ENCODE assay signal across 10 cellular contexts in genomic region chr12:6743308-6743707, GRCh38. TPM values are rescaled to one million over a fixed set of nuclear protein-coding genes. Genes with fewer than 3 reads are reported as not detected.
DNase-seq lines count a peak whose midpoint lies in the region; ATAC-seq and TF ChIP-seq lines count a peak whose summit lies in the region.
"Not testable (repeated sequence)": the region's sequence is repeated elsewhere in the genome, so short reads cannot be mapped to it uniquely, and the experiment has no call there.
"Had no signal": no experiment of that assay in that cellular context is flagged by ENCODE, and none has a peak within 500 bp of the region (broad histone marks: within the 10 kb centered on the region; RNA-seq: fewer than 3 reads in every experiment).

No MANE protein-coding gene starts in this region.

- H3K36me3 Mint-ChIP-seq in T-helper 2 cell treated with Interferon-gamma antibody and Interleukin-4, amounts not matched to agents 5 μg/mL and 100 μg/mL, for 36 hours (ENCODE audit: low read depth) = peaks cover 27% of the 10 kb centered on the region
- H3K36me3 Mint-ChIP-seq in activated CD8-positive, alpha-beta T cell treated with anti-CD3 and anti-CD28 coated beads for 36 hours (ENCODE audit: low read depth) = peaks cover 35% of the 10 kb centered on the region
- H3K36me3 Mint-ChIP-seq in activated T-helper 2 cell treated with anti-CD3 and anti-CD28 coated beads, Interferon-gamma antibody, Interleukin-2, Interleukin-4, amounts not matched to agents 10 μg/mL and 5 μg/mL and 100 μg/mL, durations not matched to agents 14 hours and 24 hours and 36 hours (ENCODE audit: low read depth) = peaks cover 41% of the 10 kb centered on the region
- H3K36me3 Mint-ChIP-seq in activated naive CD8-positive, alpha-beta T cell treated with anti-CD3 and anti-CD28 coated beads, Interleukin-2, amount 50 U/mL, for 24 hours (ENCODE audit: low read depth) = peaks cover 40% of the 10 kb centered on the region
- H3K36me3 Mint-ChIP-seq in stimulated activated effector memory CD8-positive, alpha-beta T cell treated with anti-CD3 and anti-CD28 coated beads, Interleukin-12 subunit alpha, Interleukin-12 subunit beta, amount 100 ng/mL, for 72 hours = peaks cover 38% of the 10 kb centered on the region

- not testable (repeated sequence) for H3K9me3 Mint-ChIP-seq in T-helper 2 cell treated with Interferon-gamma antibody and Interleukin-4, amounts not matched to agents 5 μg/mL and 100 μg/mL, for 36 hours; activated CD8-positive, alpha-beta T cell treated with anti-CD3 and anti-CD28 coated beads for 36 hours; activated T-helper 2 cell treated with anti-CD3 and anti-CD28 coated beads, Interferon-gamma antibody, Interleukin-2, Interleukin-4, amounts not matched to agents 10 μg/mL and 5 μg/mL and 100 μg/mL, durations not matched to agents 14 hours and 24 hours and 36 hours; activated naive CD8-positive, alpha-beta T cell treated with anti-CD3 and anti-CD28 coated beads, Interleukin-2, amount 50 U/mL, for 24 hours; stimulated activated effector memory CD8-positive, alpha-beta T cell treated with anti-CD3 and anti-CD28 coated beads, Interleukin-12 subunit alpha, Interleukin-12 subunit beta, amount 100 ng/mL, for 72 hours

- H3K27me3 ChIP-seq in foreskin keratinocyte = not testable (repeated sequence)

- H3K27ac Mint-ChIP-seq in T-helper 2 cell treated with Interferon-gamma antibody and Interleukin-4, amounts not matched to agents 5 μg/mL and 100 μg/mL, for 36 hours = not testable (repeated sequence)
- peak overlapping the region; percentile 53 for H3K27ac Mint-ChIP-seq in activated CD8-positive, alpha-beta T cell treated with anti-CD3 and anti-CD28 coated beads for 36 hours
- peak overlapping the region; percentile 90 for H3K27ac Mint-ChIP-seq in activated T-helper 2 cell treated with anti-CD3 and anti-CD28 coated beads, Interferon-gamma antibody, Interleukin-2, Interleukin-4, amounts not matched to agents 10 μg/mL and 5 μg/mL and 100 μg/mL, durations not matched to agents 14 hours and 24 hours and 36 hours
- H3K27ac Mint-ChIP-seq in activated naive CD8-positive, alpha-beta T cell treated with anti-CD3 and anti-CD28 coated beads, Interleukin-2, amount 50 U/mL, for 24 hours = peak overlapping the region; percentile 85
- H3K27ac Mint-ChIP-seq in stimulated activated effector memory CD8-positive, alpha-beta T cell treated with anti-CD3 and anti-CD28 coated beads, Interleukin-12 subunit alpha, Interleukin-12 subunit beta, amount 100 ng/mL, for 72 hours = peak overlapping the region; percentile 60

- not testable (repeated sequence) for H3K27me3 Mint-ChIP-seq in T-helper 2 cell treated with Interferon-gamma antibody and Interleukin-4, amounts not matched to agents 5 μg/mL and 100 μg/mL, for 36 hours (ENCODE audit: low read depth); activated CD8-positive, alpha-beta T cell treated with anti-CD3 and anti-CD28 coated beads for 36 hours; activated T-helper 2 cell treated with anti-CD3 and anti-CD28 coated beads, Interferon-gamma antibody, Interleukin-2, Interleukin-4, amounts not matched to agents 10 μg/mL and 5 μg/mL and 100 μg/mL, durations not matched to agents 14 hours and 24 hours and 36 hours (ENCODE audit: low read depth); activated naive CD8-positive, alpha-beta T cell treated with anti-CD3 and anti-CD28 coated beads, Interleukin-2, amount 50 U/mL, for 24 hours

- not testable (repeated sequence) for H3K4me1 ChIP-seq in foreskin keratinocyte

- not testable (repeated sequence) for H3K4me3 Mint-ChIP-seq in T-helper 2 cell treated with Interferon-gamma antibody and Interleukin-4, amounts not matched to agents 5 μg/mL and 100 μg/mL, for 36 hours; activated CD8-positive, alpha-beta T cell treated with anti-CD3 and anti-CD28 coated beads for 36 hours; stimulated activated effector memory CD8-positive, alpha-beta T cell treated with anti-CD3 and anti-CD28 coated beads, Interleukin-12 subunit alpha, Interleukin-12 subunit beta, amount 100 ng/mL, for 72 hours
- H3K4me3 Mint-ChIP-seq in activated T-helper 2 cell treated with anti-CD3 and anti-CD28 coated beads, Interferon-gamma antibody, Interleukin-2, Interleukin-4, amounts not matched to agents 10 μg/mL and 5 μg/mL and 100 μg/mL, durations not matched to agents 14 hours and 24 hours and 36 hours (ENCODE audit: low read depth) = peak overlapping the region; percentile 8
- H3K4me3 Mint-ChIP-seq in activated naive CD8-positive, alpha-beta T cell treated with anti-CD3 and anti-CD28 coated beads, Interleukin-2, amount 50 U/mL, for 24 hours = peak overlapping the region; percentile 28

- CTCF ChIA-PET in activated CD8-positive, alpha-beta T cell treated with anti-CD3 and anti-CD28 coated beads for 36 hours (lab: Charles Lee) = interaction anchor here (1.1 to 4.0 kb wide), 4 partner anchors 10 to 91 kb away, joined by 3 to 25 read pairs (median 7); partner anchors contain the start of gene MLF2

- POLR2A ChIA-PET in activated CD8-positive, alpha-beta T cell treated with anti-CD3 and anti-CD28 coated beads for 36 hours (lab: Charles Lee) = interaction anchor here (1.0 to 1.9 kb wide), 5 partner anchors 18 to 111 kb away, joined by 3 to 7 read pairs (median 5); partner anchors contain the start of genes CD4, COPS7A and LAG3

- H3K27ac ChIP-seq in foreskin keratinocyte = peak overlapping the region; percentile 35

- intact Hi-C loops in activated CD8-positive, alpha-beta T cell treated with anti-CD3 and anti-CD28 coated beads for 36 hours (cut with micrococcal nuclease); activated T-helper 2 cell treated with anti-CD3 and anti-CD28 coated beads, Interferon-gamma antibody, Interleukin-2, Interleukin-4, amounts not matched to agents 10 μg/mL and 5 μg/mL and 100 μg/mL, durations not matched to agents 14 hours and 24 hours and 36 hours (cut with micrococcal nuclease): not testable (repeated sequence)

- peak; percentile 40 for ATAC-seq in activated CD8-positive, alpha-beta T cell treated with anti-CD3 and anti-CD28 coated beads for 36 hours
- peak; percentile 41 for ATAC-seq in activated naive CD8-positive, alpha-beta T cell treated with anti-CD3 and anti-CD28 coated beads, Interleukin-2, amount 50 U/mL, for 24 hours
- not testable (repeated sequence) for ATAC-seq in foreskin keratinocyte
- peak; percentile 45 for ATAC-seq in stimulated activated effector memory CD8-positive, alpha-beta T cell treated with anti-CD3 and anti-CD28 coated beads, Interleukin-12 subunit alpha, Interleukin-12 subunit beta, amount 100 ng/mL, for 72 hours

- H3K4me1 Mint-ChIP-seq in T-helper 2 cell treated with Interferon-gamma antibody and Interleukin-4, amounts not matched to agents 5 μg/mL and 100 μg/mL, for 36 hours (ENCODE audit: low read depth) = peaks cover 16% of the 10 kb centered on the region
- H3K4me1 Mint-ChIP-seq in activated CD8-positive, alpha-beta T cell treated with anti-CD3 and anti-CD28 coated beads for 36 hours (ENCODE audit: low read depth) = peaks cover 36% of the 10 kb centered on the region
- H3K4me1 Mint-ChIP-seq in activated T-helper 2 cell treated with anti-CD3 and anti-CD28 coated beads, Interferon-gamma antibody, Interleukin-2, Interleukin-4, amounts not matched to agents 10 μg/mL and 5 μg/mL and 100 μg/mL, durations not matched to agents 14 hours and 24 hours and 36 hours (ENCODE audit: low read depth) = peaks cover 30% of the 10 kb centered on the region
- H3K4me1 Mint-ChIP-seq in activated naive CD8-positive, alpha-beta T cell treated with anti-CD3 and anti-CD28 coated beads, Interleukin-2, amount 50 U/mL, for 24 hours = peaks cover 41% of the 10 kb centered on the region
- H3K4me1 Mint-ChIP-seq in stimulated activated effector memory CD8-positive, alpha-beta T cell treated with anti-CD3 and anti-CD28 coated beads, Interleukin-12 subunit alpha, Interleukin-12 subunit beta, amount 100 ng/mL, for 72 hours = peaks cover 43% of the 10 kb centered on the region

- TF ChIP-seq CTCF in activated CD8-positive, alpha-beta T cell treated with anti-CD3 and anti-CD28 coated beads for 36 hours (IDR thresholded peaks at IDR 0.05); foreskin keratinocyte (conservative IDR thresholded peaks at IDR 0.05): not testable (repeated sequence)

- peak; percentile 16 for DNase-seq in T-helper 2 cell treated with Interferon-gamma antibody and Interleukin-4, amounts not matched to agents 5 μg/mL and 100 μg/mL, for 36 hours (ENCODE audit: low spot score)
- peak; percentile 48 for DNase-seq in activated CD8-positive, alpha-beta T cell treated with anti-CD3 and anti-CD28 coated beads for 36 hours
- DNase-seq in activated T-helper 2 cell treated with anti-CD3 and anti-CD28 coated beads, Interferon-gamma antibody, Interleukin-2, Interleukin-4, amounts not matched to agents 10 μg/mL and 5 μg/mL and 100 μg/mL, durations not matched to agents 14 hours and 24 hours and 36 hours (ENCODE audit: low spot score); activated naive CD8-positive, alpha-beta T cell treated with anti-CD3 and anti-CD28 coated beads, Interleukin-2, amount 50 U/mL, for 24 hours; foreskin keratinocyte; stimulated activated effector memory CD8-positive, alpha-beta T cell treated with anti-CD3 and anti-CD28 coated beads, Interleukin-12 subunit alpha, Interleukin-12 subunit beta, amount 100 ng/mL, for 72 hours (ENCODE audit: low spot score in 2 of 2): not testable (repeated sequence)

RNA-seq across cellular contexts. Expression of gene MLF2, which starts 9.6 kb away (rescaled TPM):
- total RNA-seq in activated CD8-positive, alpha-beta T cell treated with anti-CD3 and anti-CD28 coated beads for 36 hours = 100 to 1,000 TPM; 149 to 151 TPM
- total RNA-seq in activated T-helper 2 cell treated with anti-CD3 and anti-CD28 coated beads, Interferon-gamma antibody, Interleukin-2, Interleukin-4, amounts not matched to agents 10 μg/mL and 5 μg/mL and 100 μg/mL, durations not matched to agents 14 hours and 24 hours and 36 hours = 162 and 172 TPM in 2 replicates
- 180 and 181 TPM in 2 replicates for total RNA-seq in foreskin keratinocyte
- polyA plus RNA-seq in foreskin keratinocyte = 285 and 297 TPM in 2 replicates

RNA-seq across cellular contexts. Expression of gene COPS7A, which starts 19.5 kb away (rescaled TPM):
- total RNA-seq in activated CD8-positive, alpha-beta T cell treated with anti-CD3 and anti-CD28 coated beads for 36 hours = 10 to 100 TPM; 35.9 to 38.8 TPM
- 33.0 and 35.6 TPM in 2 replicates for total RNA-seq in activated T-helper 2 cell treated with anti-CD3 and anti-CD28 coated beads, Interferon-gamma antibody, Interleukin-2, Interleukin-4, amounts not matched to agents 10 μg/mL and 5 μg/mL and 100 μg/mL, durations not matched to agents 14 hours and 24 hours and 36 hours
- 52.0 and 52.7 TPM in 2 replicates for total RNA-seq in foreskin keratinocyte
- 53.6 and 60.4 TPM in 2 replicates for polyA plus RNA-seq in foreskin keratinocyte

RNA-seq across cellular contexts. Expression of gene PTMS, which starts 22.9 kb away (rescaled TPM):
- total RNA-seq in activated CD8-positive, alpha-beta T cell treated with anti-CD3 and anti-CD28 coated beads for 36 hours = 10 to 100 TPM; 78.6 TPM
- 235 and 262 TPM in 2 replicates for total RNA-seq in activated T-helper 2 cell treated with anti-CD3 and anti-CD28 coated beads, Interferon-gamma antibody, Interleukin-2, Interleukin-4, amounts not matched to agents 10 μg/mL and 5 μg/mL and 100 μg/mL, durations not matched to agents 14 hours and 24 hours and 36 hours
- 119 and 129 TPM in 2 replicates for total RNA-seq in foreskin keratinocyte
- polyA plus RNA-seq in foreskin keratinocyte = 390 and 426 TPM in 2 replicates

RNA-seq across cellular contexts. Expression of gene LAG3, which starts 29.0 kb away (rescaled TPM):
- total RNA-seq in activated CD8-positive, alpha-beta T cell treated with anti-CD3 and anti-CD28 coated beads for 36 hours = 100 to 1,000 TPM; 264 to 268 TPM
- total RNA-seq in activated T-helper 2 cell treated with anti-CD3 and anti-CD28 coated beads, Interferon-gamma antibody, Interleukin-2, Interleukin-4, amounts not matched to agents 10 μg/mL and 5 μg/mL and 100 μg/mL, durations not matched to agents 14 hours and 24 hours and 36 hours = 215 and 223 TPM in 2 replicates
- total RNA-seq in foreskin keratinocyte = 0.07 and 0.24 TPM in 2 replicates
- 0.12 and 0.20 TPM in 2 replicates for polyA plus RNA-seq in foreskin keratinocyte
- total RNA-seq: A172, M059J had no signal

RNA-seq across cellular contexts. Expression of gene PIANP, which starts 42.7 kb away (rescaled TPM):
- not detected for total RNA-seq in activated CD8-positive, alpha-beta T cell treated with anti-CD3 and anti-CD28 coated beads for 36 hours
- 0.18 TPM in 1 of 2 replicates, not detected in the other for total RNA-seq in activated T-helper 2 cell treated with anti-CD3 and anti-CD28 coated beads, Interferon-gamma antibody, Interleukin-2, Interleukin-4, amounts not matched to agents 10 μg/mL and 5 μg/mL and 100 μg/mL, durations not matched to agents 14 hours and 24 hours and 36 hours
- total RNA-seq in foreskin keratinocyte = 0.04 TPM in 1 of 2 replicates, not detected in the other
- 0.20 and 0.38 TPM in 2 replicates for polyA plus RNA-seq in foreskin keratinocyte
- total RNA-seq: PC-9 had no signal
- polyA plus RNA-seq: IgD-negative memory B cell had no signal
